12 cellular contexts compared by ENCODE assay signal in genomic region chr22:30291334-30291892, GRCh38. TPM values are rescaled to one million over a fixed set of nuclear protein-coding genes. Genes with fewer than 3 reads are reported as not detected.
DNase-seq lines count a peak whose midpoint lies in the region; ATAC-seq and TF ChIP-seq lines count a peak whose summit lies in the region.
"Had no signal": no experiment of that assay in that cellular context is flagged by ENCODE, and none has a peak within 500 bp of the region (broad histone marks: within the 10 kb centered on the region; RNA-seq: fewer than 3 reads in every experiment).

No MANE protein-coding gene starts in this region.

- peaks cover 33% of the 10 kb centered on the region for H3K36me3 Mint-ChIP-seq in activated T-helper 17 cell treated with anti-CD3 and anti-CD28 coated beads, Interleukin-2, amount 50 U/mL, for 72 hours (ENCODE audit: low read depth)

- 62% methylated on average over 5 of the region's 9 CpGs; no CpG with 5 or more reads in 1 of the 2 donors for WGBS in esophagus squamous epithelium, 2 donors
- 72 to 76% (median 73%) methylated on average over 9 of the region's 9 CpGs for WGBS in psoas muscle, 3 donors

- no peak for TF ChIP-seq POLR2A in esophagus squamous epithelium (IDR thresholded peaks at IDR 0.05)

- H3K4me1 Mint-ChIP-seq in activated T-helper 17 cell treated with anti-CD3 and anti-CD28 coated beads, Interleukin-2, amount 50 U/mL, for 72 hours = peaks cover 6% of the 10 kb centered on the region

- H3K27me3 Mint-ChIP-seq in activated T-helper 17 cell treated with anti-CD3 and anti-CD28 coated beads, Interleukin-2, amount 50 U/mL, for 72 hours = no peaks in the 10 kb centered on the region
- H3K27me3 Mint-ChIP-seq: stimulated activated naive CD8-positive, alpha-beta T cell treated with anti-CD3 and anti-CD28 coated beads, Interleukin-15, Interleukin-2, amounts not matched to agents 100 ng/mL and 50 ng/mL, for 24 hours had no signal

- no peaks in the 10 kb centered on the region for H3K36me3 ChIP-seq in A673 (ENCODE audit: insufficient read depth, low read length, poor library complexity, severe bottlenecking)
- H3K36me3 ChIP-seq in KOPT-K1 (ENCODE audit: insufficient read depth, low read length) = peaks cover 55% of the 10 kb centered on the region
- peaks cover 28 to 59% (median 34%) of the 10 kb centered on the region in 3 donors for H3K36me3 ChIP-seq in esophagus squamous epithelium
- H3K36me3 ChIP-seq in psoas muscle (ENCODE audit: insufficient read depth in 1 of 2, low read depth in 1 of 2) = peaks cover 0 to 12% of the 10 kb centered on the region in 2 donors

- H3K4me1 ChIP-seq in A673 (ENCODE audit: insufficient read depth, low read length, poor library complexity, severe bottlenecking) = peaks cover 26% of the 10 kb centered on the region
- peaks cover 58 to 93% (median 60%) of the 10 kb centered on the region in 3 donors for H3K4me1 ChIP-seq in esophagus squamous epithelium
- H3K4me1 ChIP-seq in psoas muscle = peaks cover 22% of the 10 kb centered on the region

- peak overlapping the region; percentile 51 for H3K27ac ChIP-seq in A673 (ENCODE audit: low read depth, low read length, poor library complexity, severe bottlenecking)
- H3K27ac ChIP-seq in KOPT-K1 (ENCODE audit: low read depth, low read length, poor library complexity, severe bottlenecking) = peak overlapping the region; percentile 79
- peak overlapping the region; percentile 96 to 99 (median 97) for H3K27ac ChIP-seq in esophagus squamous epithelium
- H3K27ac ChIP-seq in psoas muscle = peak overlapping the region; percentile 76

- no peaks in the 10 kb centered on the region for H3K9me3 ChIP-seq in A673 (ENCODE audit: low read depth, low read length, poor library complexity, severe bottlenecking)
- no peaks in the 10 kb centered on the region for H3K9me3 ChIP-seq in KOPT-K1 (ENCODE audit: insufficient read depth, low read length, poor library complexity, severe bottlenecking)
- no peaks in the 10 kb centered on the region for H3K9me3 ChIP-seq in esophagus squamous epithelium
- no peaks in the 10 kb centered on the region for H3K9me3 ChIP-seq in psoas muscle
- H3K9me3 ChIP-seq: HAP-1 had no signal

- DNase-seq in A673 (ENCODE audit: low spot score) = no peak
- no peak for DNase-seq in esophagus squamous epithelium (lab: John Stamatoyannopoulos, UW)
- DNase-seq in psoas muscle = no peak
- DNase-seq in foreskin fibroblast = no peak
- DNase-seq in NCI-H1092 (lab: John Stamatoyannopoulos, UW) = no peak
- DNase-seq: NCI-H1694 had no signal

- TF ChIP-seq CTCF in A673 (conservative IDR thresholded peaks at IDR 0.05; ENCODE audit: low read depth, low read length) (no peak), esophagus squamous epithelium (IDR thresholded peaks at IDR 0.05) (peak in 1 of 6 experiments; percentile 1), psoas muscle (IDR thresholded peaks at IDR 0.05) (no peak), foreskin fibroblast (IDR thresholded peaks at IDR 0.05; ENCODE audit: low read depth, low read length) (no peak)

- CTCF ChIA-PET in A673 (lab: Charles Lee) = no interaction called here

- no peak overlapping the region for H3K27ac Mint-ChIP-seq in activated T-helper 17 cell treated with anti-CD3 and anti-CD28 coated beads, Interleukin-2, amount 50 U/mL, for 72 hours
- H3K27ac Mint-ChIP-seq: stimulated activated naive CD8-positive, alpha-beta T cell treated with anti-CD3 and anti-CD28 coated beads, Interleukin-15, Interleukin-2, amounts not matched to agents 100 ng/mL and 50 ng/mL, for 24 hours had no signal

- no TSS peak for BruUV-seq in A673 (replicated peaks; lab: Mats Ljungman, UMichigan)

- no peak overlapping the region for H3K4me3 Mint-ChIP-seq in activated T-helper 17 cell treated with anti-CD3 and anti-CD28 coated beads, Interleukin-2, amount 50 U/mL, for 72 hours
- H3K4me3 Mint-ChIP-seq: stimulated activated naive CD8-positive, alpha-beta T cell treated with anti-CD3 and anti-CD28 coated beads, Interleukin-15, Interleukin-2, amounts not matched to agents 100 ng/mL and 50 ng/mL, for 24 hours had no signal

- H3K4me3 ChIP-seq in A673 (ENCODE audit: low read depth, low read length, poor library complexity, severe bottlenecking) (no peak overlapping the region), esophagus squamous epithelium (no peak overlapping the region), psoas muscle (no peak overlapping the region), foreskin fibroblast (ENCODE audit: low read depth in 1 of 2, low read length in 2 of 2) (no peak overlapping the region)
- H3K4me3 ChIP-seq: HAP-1 had no signal

- ATAC-seq in psoas muscle = no peak
- ATAC-seq in activated T-helper 17 cell treated with anti-CD3 and anti-CD28 coated beads, Interleukin-2, amount 50 U/mL, for 72 hours (replicated peaks) = no peak
- ATAC-seq in HG03520 (IDR thresholded peaks at IDR 0.05; ENCODE audit: unreplicated experiment) = no peak

- H3K27me3 ChIP-seq in A673 (replicated peaks; ENCODE audit: insufficient read depth, low read depth, low read length, poor library complexity) = no peaks in the 10 kb centered on the region
- H3K27me3 ChIP-seq in esophagus squamous epithelium = no peaks in the 10 kb centered on the region
- no peaks in the 10 kb centered on the region for H3K27me3 ChIP-seq in psoas muscle (ENCODE audit: insufficient read depth in 3 of 3, low read length in 2 of 3)

- POLR2A ChIA-PET in A673 (lab: Charles Lee; ENCODE audit: low non-redundant PET) = interaction anchor here (0.6 kb wide), 1 partner anchor 88 kb away, joined by 3 read pairs; no protein-coding TSS in a partner anchor

- intact Hi-C loops in A673 (cut with micrococcal nuclease; ENCODE audit: unreplicated experiment) = no loop called here
- intact Hi-C loops in esophagus squamous epithelium (cut with DNase I) = no loop called here
- intact Hi-C loops in psoas muscle (cut with DNase I) = loop anchor here in 1 of 2 donors (5.0 kb wide), 1 partner anchor 36 kb away; the partner anchor contains the start of gene TBC1D10A

- H3K9me3 Mint-ChIP-seq in activated T-helper 17 cell treated with anti-CD3 and anti-CD28 coated beads, Interleukin-2, amount 50 U/mL, for 72 hours = no peaks in the 10 kb centered on the region
- H3K9me3 Mint-ChIP-seq: stimulated activated naive CD8-positive, alpha-beta T cell treated with anti-CD3 and anti-CD28 coated beads, Interleukin-15, Interleukin-2, amounts not matched to agents 100 ng/mL and 50 ng/mL, for 24 hours had no signal

RNA-seq across cellular contexts. Expression of gene CASTOR1, which starts 2.1 kb away (rescaled TPM):
- total RNA-seq in A673 (2021) (2.0 and 5.5 TPM in 2 replicates), esophagus squamous epithelium (10 to 100 TPM; 18.9 to 76.4 (median 40.7) TPM), psoas muscle (1 to 10 TPM in 3 of 4 donors, under 1 TPM in 1; 0.44 to 4.8 (median 2.2) TPM)
- polyA plus RNA-seq in psoas muscle = 1 to 10 TPM; 1.9 to 5.1 (median 2.9) TPM
- 1 to 10 TPM; 4.6 to 4.8 TPM for total RNA-seq in activated T-helper 17 cell treated with anti-CD3 and anti-CD28 coated beads, Interleukin-2, amount 50 U/mL, for 72 hours

RNA-seq across cellular contexts. Expression of gene OSM, which starts 24.8 kb away (rescaled TPM):
- not detected in 2 replicates for total RNA-seq in A673 (2021)
- 1 to 10 TPM in 1 of 4 donors, under 1 TPM in 2, not detected in 1; 0.19 to 5.7 (median 0.19) TPM for total RNA-seq in esophagus squamous epithelium
- total RNA-seq in psoas muscle = under 1 TPM in 2 of 4 donors, not detected in 2; 0.38 to 0.39 TPM
- under 1 TPM in 2 of 3 donors, not detected in 1; 0.08 TPM for polyA plus RNA-seq in psoas muscle
- 10 to 100 TPM; 41.1 to 88.6 TPM for total RNA-seq in activated T-helper 17 cell treated with anti-CD3 and anti-CD28 coated beads, Interleukin-2, amount 50 U/mL, for 72 hours
- total RNA-seq: dermis microvascular lymphatic vessel endothelial cell had no signal

RNA-seq across cellular contexts. Expression of gene TBC1D10A, which starts 35.3 kb away (rescaled TPM):
- total RNA-seq in A673 (2021) (8.4 and 10.6 TPM in 2 replicates), esophagus squamous epithelium (10 to 100 TPM; 40.7 to 55.1 (median 47.0) TPM), psoas muscle (1 to 10 TPM; 2.9 to 4.8 (median 3.3) TPM)
- 1 to 10 TPM; 2.2 to 4.2 (median 2.9) TPM for polyA plus RNA-seq in psoas muscle
- 10 to 100 TPM; 26.9 to 41.2 TPM for total RNA-seq in activated T-helper 17 cell treated with anti-CD3 and anti-CD28 coated beads, Interleukin-2, amount 50 U/mL, for 72 hours

RNA-seq across cellular contexts. Expression of gene LIF, which starts 44.9 kb away (rescaled TPM):
- total RNA-seq in A673 (2021) (0.24 and 0.59 TPM in 2 replicates), esophagus squamous epithelium (under 1 TPM; 0.08 to 0.76 (median 0.10) TPM), psoas muscle (under 1 TPM in 3 of 4 donors, not detected in 1; 0.27 to 0.54 (median 0.38) TPM)
- polyA plus RNA-seq in psoas muscle = 10 to 100 TPM in 1 of 3 donors, under 1 TPM in 2; 0.10 to 21.4 (median 0.14) TPM
- total RNA-seq in activated T-helper 17 cell treated with anti-CD3 and anti-CD28 coated beads, Interleukin-2, amount 50 U/mL, for 72 hours = 100 to 1,000 TPM; 175 to 300 TPM

Comparison
In these comparisons a context has a peak if more than half of its experiments do, and no peak if none do; other contexts are left out.
1. RNA of gene OSM, which starts 24.8 kb away (total RNA-seq): 41.1 to 88.6 TPM in activated T-helper 17 cell treated with anti-CD3 and anti-CD28 coated beads, Interleukin-2, amount 50 U/mL, for 72 hours; 0.38 to 0.39 TPM in psoas muscle, 0.19 to 5.7 TPM in esophagus squamous epithelium and not detected in A673; every median in the first group is over 4 times any median in the second.
2. Peak in every context shown above with its lines, with median percentiles within 50 percentile points of each other: H3K27ac ChIP-seq.